ENCODE assay signal across 8 cellular contexts in genomic region chr6:154868143-154868594, GRCh38.
DNase-seq lines count a peak whose midpoint lies in the region; ATAC-seq and TF ChIP-seq lines count a peak whose summit lies in the region.

No MANE protein-coding gene starts in this region.

- H3K4me1 ChIP-seq in left lung: no peaks in the 10 kb centered on the region

- BruUV-seq in MCF 10A (replicated peaks; lab: Mats Ljungman, UMichigan): no TSS peak

- H3K36me3 ChIP-seq in left lung: no peaks in the 10 kb centered on the region

- H3K36me3 Mint-ChIP-seq in MCF 10A (ENCODE audit: insufficient read depth, unreplicated experiment): peaks cover 16% of the 10 kb centered on the region

- H3K27me3 ChIP-seq in AG04450 (ENCODE audit: control insufficient read depth, insufficient read depth, low read length) (no peaks in the 10 kb centered on the region), left lung (no peaks in the 10 kb centered on the region)

- peak; percentile 78 for TF ChIP-seq CTCF in AG04450 (IDR thresholded peaks at IDR 0.05; ENCODE audit: low read depth, low read length)
- TF ChIP-seq CTCF in GM12864 (IDR thresholded peaks at IDR 0.05; ENCODE audit: low read depth, low read length, missing control alignments): peak; percentile 43
- peak; percentile 49 for TF ChIP-seq CTCF in MCF 10A (IDR thresholded peaks at IDR 0.05; ENCODE audit: unreplicated experiment)
- peak; percentile 53 to 54 for TF ChIP-seq CTCF in left lung (IDR thresholded peaks at IDR 0.05)

- intact Hi-C loops in MCF 10A (cut with micrococcal nuclease) (loop anchor here (1.0 to 2.0 kb wide), 3 partner anchors 61 to 306 kb away; no protein-coding TSS in a partner anchor), left lung (cut with DNase I) (no loop called here)

- H3K4me3 ChIP-seq in AG04450 (ENCODE audit: low read depth, low read length): no peak overlapping the region
- H3K4me3 ChIP-seq in GM12864 (ENCODE audit: low read depth, low read length): no peak overlapping the region
- no peak overlapping the region for H3K4me3 ChIP-seq in left lung

- no peaks in the 10 kb centered on the region for H3K9me3 Mint-ChIP-seq in MCF 10A (ENCODE audit: unreplicated experiment)

- H3K27me3 Mint-ChIP-seq in MCF 10A (ENCODE audit: insufficient read depth, unreplicated experiment): no peaks in the 10 kb centered on the region

- H3K4me3 Mint-ChIP-seq in MCF 10A (ENCODE audit: unreplicated experiment): no peak overlapping the region

- ATAC-seq in left lung: peak; percentile 76
- no peak for ATAC-seq in GM21515 (IDR thresholded peaks at IDR 0.05; ENCODE audit: unreplicated experiment)

- H3K27ac Mint-ChIP-seq in MCF 10A (ENCODE audit: low read depth, unreplicated experiment): no peak overlapping the region

- H3K4me1 Mint-ChIP-seq in MCF 10A (ENCODE audit: insufficient read depth, unreplicated experiment): peaks cover 5% of the 10 kb centered on the region

- POLR2A ChIA-PET in AG04450 (lab: Yijun Ruan, JAX): no interaction called here
- POLR2A ChIA-PET in MCF 10A (lab: Yijun Ruan, JAX): interaction anchor here (0.6 to 1.7 kb wide), 3 partner anchors 9 to 304 kb away, joined by 3 to 6 read pairs (median 4); no protein-coding TSS in a partner anchor

- H3K27ac ChIP-seq in AG04450 (ENCODE audit: low read depth, low read length) (no peak overlapping the region), left lung (no peak overlapping the region)

- CTCF ChIA-PET in AG04450 (lab: Charles Lee): interaction anchor here (0.5 to 2.4 kb wide), 74 partner anchors 9 to 448 kb away, joined by 3 to 38 read pairs (median 4); no protein-coding TSS in a partner anchor
- CTCF ChIA-PET in MCF 10A (lab: Yijun Ruan, JAX): interaction anchor here (0.6 to 2.8 kb wide), 28 partner anchors 8 to 663 kb away, joined by 3 to 18 read pairs (median 4); no protein-coding TSS in a partner anchor

- H3K9me3 ChIP-seq in AG04450 (ENCODE audit: control insufficient read depth, insufficient read depth, low read length): no peaks in the 10 kb centered on the region; the same call in 1 of the 2 replicates
- no peaks in the 10 kb centered on the region for H3K9me3 ChIP-seq in left lung

- DNase-seq in AG04450 (ENCODE audit: low read depth, low spot score) (peak; percentile 34), GM12864 (ENCODE audit: low read depth) (no peak), NCI-H2171 (lab: John Stamatoyannopoulos, UW) (peak; percentile 26), MCF 10A (ENCODE audit: unreplicated experiment) (peak; percentile 66), left lung (no peak), KG1 (lab: John Stamatoyannopoulos, UW) (no peak), NOMO-1 treated with DMSO at 0.1 percent for 48 hours (lab: John Stamatoyannopoulos, UW; ENCODE audit: unreplicated experiment) (no peak)

Comparison
In these comparisons a context has a peak if more than half of its experiments do, and no peak if none do; other contexts are left out.
1. DNase-seq: peak in AG04450 (single experiment), NCI-H2171 (single experiment) and MCF 10A (single experiment); none in GM12864 (single experiment), left lung (0 of 2), KG1 (single experiment) and NOMO-1 treated with DMSO at 0.1 percent for 48 hours (single experiment).
2. Peak in every context shown above with its lines, with median percentiles within 50 percentile points of each other: CTCF ChIP-seq.